25 cellular contexts compared by ENCODE assay signal in the genomic region with DNA sequence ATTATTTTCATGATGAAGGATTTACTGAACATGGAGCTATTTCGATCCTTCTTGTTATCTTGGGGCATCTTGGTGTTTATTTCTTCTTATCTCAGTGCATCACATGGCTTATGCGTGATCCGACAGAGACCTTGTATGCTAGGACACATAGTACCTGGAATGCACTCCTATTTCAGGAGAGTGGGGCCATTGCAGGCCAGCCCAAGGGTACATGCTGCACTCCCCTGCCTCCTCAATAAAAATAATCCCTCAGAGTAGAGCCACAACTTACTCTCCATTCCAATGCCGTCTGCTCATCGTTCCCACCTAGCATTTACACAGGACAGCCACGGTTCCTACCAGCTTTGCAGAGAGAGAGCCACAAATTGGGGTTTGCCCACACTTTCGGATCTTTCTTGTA.
"Had no signal": no experiment of that assay in that cellular context is flagged by ENCODE, and none has a peak within 500 bp of the region (broad histone marks: within the 10 kb centered on the region; RNA-seq: fewer than 3 reads in every experiment).

No MANE protein-coding gene starts in this region.

- H3K4me3 Mint-ChIP-seq: dendritic cell treated with granulocyte-macrophage colony-stimulating factor and Interleukin-4, amounts not matched to agents 40 ng/mL and 50 ng/mL, for 4 days; effector memory CD8-positive, alpha-beta T cell; endodermal cell; mesothelial cell of epicardium; naive B cell had no signal

- H3K36me3 Mint-ChIP-seq: naive B cell had no signal

- DNase-seq: colonic mucosa; cortex of kidney; effector CD8-positive, alpha-beta T cell; effector memory CD8-positive, alpha-beta T cell; endodermal cell; erythroblast; esophagus squamous epithelium; foreskin fibroblast; foreskin melanocyte; glutamatergic neuron; head of caudate nucleus; heart right ventricle; hippocampal formation; left cardiac atrium; left lung; left ventricle myocardium superior; lower lobe of right lung; mesenchymal stem cell; mucosa of descending colon; naive B cell had no signal

- H3K9me3 ChIP-seq: colonic mucosa, esophagus squamous epithelium, gastrocnemius medialis, heart right ventricle, left lung, lower lobe of right lung, mucosa of descending colon had no signal

- H3K27ac Mint-ChIP-seq: dendritic cell treated with granulocyte-macrophage colony-stimulating factor and Interleukin-4, amounts not matched to agents 40 ng/mL and 50 ng/mL, for 4 days; effector memory CD8-positive, alpha-beta T cell; endodermal cell; mesothelial cell of epicardium had no signal

- H3K9me3 Mint-ChIP-seq: dendritic cell treated with granulocyte-macrophage colony-stimulating factor and Interleukin-4, amounts not matched to agents 40 ng/mL and 50 ng/mL, for 4 days; endodermal cell had no signal

- H3K4me1 Mint-ChIP-seq: naive B cell had no signal

- H3K4me3 ChIP-seq: colonic mucosa, esophagus squamous epithelium, gastrocnemius medialis, heart right ventricle, left lung, lower lobe of right lung, mucosa of descending colon had no signal

- H3K27me3 ChIP-seq: colonic mucosa, esophagus squamous epithelium, gastrocnemius medialis, heart right ventricle, left lung had no signal

- H3K4me1 ChIP-seq: colonic mucosa had no signal

- H3K27me3 Mint-ChIP-seq: dendritic cell treated with granulocyte-macrophage colony-stimulating factor and Interleukin-4, amounts not matched to agents 40 ng/mL and 50 ng/mL, for 4 days; effector memory CD8-positive, alpha-beta T cell had no signal

- ATAC-seq: effector memory CD8-positive, alpha-beta T cell; esophagus mucosa; heart right ventricle; left cardiac atrium; left lung; left ventricle myocardium superior; lower lobe of right lung; mucosa of descending colon had no signal

- H3K27ac ChIP-seq: colonic mucosa, epithelial cell of prostate, esophagus squamous epithelium, heart right ventricle, left lung, lower lobe of right lung had no signal

- H3K36me3 ChIP-seq: colonic mucosa, gastrocnemius medialis, left lung, lower lobe of right lung had no signal
